Comparison of ENCODE assay signal across 12 cellular contexts in the genomic region with DNA sequence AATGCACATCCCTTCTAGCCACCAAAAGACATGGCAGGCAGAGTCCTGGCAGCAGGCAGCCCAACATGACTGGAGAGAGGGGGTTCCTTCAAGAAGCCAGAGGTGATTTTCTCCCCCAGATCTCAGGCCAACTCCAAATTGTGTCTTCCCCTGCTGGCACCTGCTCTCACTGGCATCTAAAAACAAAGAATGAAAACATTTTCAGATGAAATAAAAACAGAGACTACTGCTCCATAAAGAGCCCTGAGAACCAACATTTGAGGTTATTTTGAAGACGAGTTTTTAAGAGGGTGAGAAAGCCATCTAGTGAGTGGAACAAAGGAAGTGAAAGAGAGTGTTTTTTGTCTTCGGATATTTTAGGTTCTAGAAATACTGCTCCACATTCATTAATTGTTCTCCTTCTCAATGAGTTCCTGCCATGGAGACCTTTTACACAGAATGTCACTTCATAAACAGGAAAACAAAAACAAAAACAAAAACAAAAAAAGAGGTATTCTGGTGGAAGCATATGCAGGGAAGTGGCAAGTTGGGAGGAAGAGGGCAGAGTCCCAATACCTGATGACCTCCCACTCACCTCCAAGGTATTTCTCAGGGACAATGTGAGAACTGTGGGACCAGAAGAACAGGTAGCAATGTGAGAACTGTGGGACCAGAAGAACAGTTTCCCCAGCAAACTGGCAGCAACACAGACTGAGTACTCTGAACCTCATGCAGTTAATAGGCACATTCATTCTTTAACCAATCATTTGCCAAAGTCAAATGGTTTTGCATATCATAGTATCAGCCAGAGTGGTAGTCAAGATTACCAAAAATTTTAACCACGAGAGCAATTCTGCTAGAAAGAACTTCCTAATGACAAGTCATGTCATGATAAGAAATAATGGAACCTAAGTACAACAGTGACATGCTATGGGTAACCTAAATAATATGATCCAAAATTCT.
DNase-seq lines count a peak whose midpoint lies in the region; ATAC-seq and TF ChIP-seq lines count a peak whose summit lies in the region.
"Had no signal": no experiment of that assay in that cellular context is flagged by ENCODE, and none has a peak within 500 bp of the region (broad histone marks: within the 10 kb centered on the region; RNA-seq: fewer than 3 reads in every experiment).

No MANE protein-coding gene starts in this region.

- H3K9ac ChIP-seq in OCI-LY1 (ENCODE audit: low read length), result peak overlapping the region; percentile 47

- no peaks in the 10 kb centered on the region for H3K9me3 ChIP-seq in OCI-LY1 (ENCODE audit: low read length)
- H3K9me3 ChIP-seq: HAP-1, suprapubic skin had no signal

- peak overlapping the region; percentile 94 for H3K27ac ChIP-seq in OCI-LY1 (ENCODE audit: low read depth, low read length, poor library complexity, severe bottlenecking)
- H3K27ac ChIP-seq: suprapubic skin had no signal

- no peak for ATAC-seq in GM19463 (IDR thresholded peaks at IDR 0.05; ENCODE audit: unreplicated experiment)
- no peak for ATAC-seq in HG03139 (IDR thresholded peaks at IDR 0.05; ENCODE audit: unreplicated experiment)
- ATAC-seq in GM18909 (IDR thresholded peaks at IDR 0.05; ENCODE audit: poor library complexity, unreplicated experiment), result no peak

- no peaks in the 10 kb centered on the region for H3K9me2 ChIP-seq in OCI-LY1 (ENCODE audit: low read depth, low read length)

- H2AFZ ChIP-seq in OCI-LY1 (ENCODE audit: low read length), result no peak overlapping the region

- peak overlapping the region; percentile 31 for H3K4me3 ChIP-seq in OCI-LY1 (ENCODE audit: low read depth, low read length, poor library complexity, severe bottlenecking)
- H3K4me3 ChIP-seq: HAP-1, suprapubic skin had no signal

- H3K4me1 ChIP-seq in OCI-LY1 (ENCODE audit: insufficient read depth, low read length, severe bottlenecking), result peaks cover 49% of the 10 kb centered on the region
- H3K4me1 ChIP-seq: HAP-1 had no signal

- TF ChIP-seq CTCF in OCI-LY1 (IDR thresholded peaks at IDR 0.05; ENCODE audit: low read length), result no peak

- no peaks in the 10 kb centered on the region for H4K20me1 ChIP-seq in OCI-LY1 (ENCODE audit: insufficient read depth, low read length)

- H3K79me2 ChIP-seq in OCI-LY1 (ENCODE audit: insufficient read depth, low read length), result no peaks in the 10 kb centered on the region

- H3K27me3 ChIP-seq in OCI-LY1 (ENCODE audit: insufficient read depth, low read length), result no peaks in the 10 kb centered on the region
- H3K27me3 ChIP-seq: suprapubic skin had no signal

- DNase-seq in stimulated activated CD4-positive, alpha-beta T cell treated with anti-CD3 and anti-CD28 coated beads, Interleukin-4, amount 100 ng/mL, for 24 hours, result peak; percentile 8
- no peak for DNase-seq in stimulated activated CD4-positive, alpha-beta T cell treated with anti-CD3 and anti-CD28 coated beads, Interleukin-2, amount 100 ng/mL, for 24 hours
- DNase-seq in central memory CD4-positive, alpha-beta T cell, result peak; percentile 20
- no peak for DNase-seq in COLO829 (ENCODE audit: low spot score)
- DNase-seq: activated CD8-positive, alpha-beta memory T cell treated with anti-CD3 and anti-CD28 coated beads, Interleukin-2, amount 50 U/mL, for 48 hours; hippocampal formation had no signal

- H3K4me2 ChIP-seq in OCI-LY1 (ENCODE audit: low read length), result peak overlapping the region; percentile 59

- no peaks in the 10 kb centered on the region for H3F3A ChIP-seq in OCI-LY1 (ENCODE audit: insufficient read depth, low read length)

- H3K36me3 ChIP-seq in OCI-LY1 (ENCODE audit: insufficient read depth, low read length), result no peaks in the 10 kb centered on the region; the same call in 1 of the 2 replicates
- H3K36me3 ChIP-seq: suprapubic skin had no signal

Comparison
In these comparisons a context has a peak if more than half of its experiments do, and no peak if none do; other contexts are left out.
1. DNase-seq: peak in stimulated activated CD4-positive, alpha-beta T cell treated with anti-CD3 and anti-CD28 coated beads, Interleukin-4, amount 100 ng/mL, for 24 hours (single experiment) and central memory CD4-positive, alpha-beta T cell (single experiment); none in stimulated activated CD4-positive, alpha-beta T cell treated with anti-CD3 and anti-CD28 coated beads, Interleukin-2, amount 100 ng/mL, for 24 hours (0 of 2) and COLO829 (single experiment).